In the genomic region with DNA sequence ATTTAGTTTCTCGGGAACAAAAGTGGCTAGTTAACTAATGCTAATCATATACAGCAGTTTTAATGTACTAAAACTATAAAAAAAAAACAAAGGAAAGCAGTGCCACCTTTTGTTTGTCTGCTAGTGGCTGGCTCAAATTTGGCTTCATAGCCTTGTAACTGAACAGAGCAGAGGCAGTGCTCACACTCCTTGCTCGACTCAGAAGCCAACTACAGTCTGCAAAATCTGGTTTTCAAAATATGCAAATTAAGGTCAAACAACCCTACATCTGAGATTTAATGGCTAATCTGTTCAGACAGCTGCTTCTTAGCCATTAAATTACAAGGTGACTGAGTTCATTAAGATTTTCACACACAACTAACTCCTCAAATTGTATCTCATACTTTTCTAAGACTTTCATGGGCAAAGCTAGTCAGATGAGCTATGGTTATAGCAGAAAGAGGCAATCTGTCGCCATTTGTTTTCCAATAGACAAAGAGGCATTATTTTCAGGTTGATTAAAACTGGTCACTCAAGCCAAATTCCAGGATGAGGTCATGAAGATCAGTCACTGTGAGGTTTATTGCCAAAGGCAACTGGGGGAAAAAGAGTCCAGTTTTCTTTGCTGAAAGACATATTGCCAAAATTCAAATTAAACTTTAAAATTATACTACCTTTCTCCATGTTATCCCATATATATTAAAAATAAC, we compare ENCODE assay signal across 1 cellular context.
TF ChIP-seq lines count a peak whose summit lies in the region.

No MANE protein-coding gene starts in this region.

TF ChIP-seq in GM23338, 12 proteins besides CTCF, POLR2A, EP300 and RAD21 (continued from another document):
- TF ChIP-seq, protein P1, sequence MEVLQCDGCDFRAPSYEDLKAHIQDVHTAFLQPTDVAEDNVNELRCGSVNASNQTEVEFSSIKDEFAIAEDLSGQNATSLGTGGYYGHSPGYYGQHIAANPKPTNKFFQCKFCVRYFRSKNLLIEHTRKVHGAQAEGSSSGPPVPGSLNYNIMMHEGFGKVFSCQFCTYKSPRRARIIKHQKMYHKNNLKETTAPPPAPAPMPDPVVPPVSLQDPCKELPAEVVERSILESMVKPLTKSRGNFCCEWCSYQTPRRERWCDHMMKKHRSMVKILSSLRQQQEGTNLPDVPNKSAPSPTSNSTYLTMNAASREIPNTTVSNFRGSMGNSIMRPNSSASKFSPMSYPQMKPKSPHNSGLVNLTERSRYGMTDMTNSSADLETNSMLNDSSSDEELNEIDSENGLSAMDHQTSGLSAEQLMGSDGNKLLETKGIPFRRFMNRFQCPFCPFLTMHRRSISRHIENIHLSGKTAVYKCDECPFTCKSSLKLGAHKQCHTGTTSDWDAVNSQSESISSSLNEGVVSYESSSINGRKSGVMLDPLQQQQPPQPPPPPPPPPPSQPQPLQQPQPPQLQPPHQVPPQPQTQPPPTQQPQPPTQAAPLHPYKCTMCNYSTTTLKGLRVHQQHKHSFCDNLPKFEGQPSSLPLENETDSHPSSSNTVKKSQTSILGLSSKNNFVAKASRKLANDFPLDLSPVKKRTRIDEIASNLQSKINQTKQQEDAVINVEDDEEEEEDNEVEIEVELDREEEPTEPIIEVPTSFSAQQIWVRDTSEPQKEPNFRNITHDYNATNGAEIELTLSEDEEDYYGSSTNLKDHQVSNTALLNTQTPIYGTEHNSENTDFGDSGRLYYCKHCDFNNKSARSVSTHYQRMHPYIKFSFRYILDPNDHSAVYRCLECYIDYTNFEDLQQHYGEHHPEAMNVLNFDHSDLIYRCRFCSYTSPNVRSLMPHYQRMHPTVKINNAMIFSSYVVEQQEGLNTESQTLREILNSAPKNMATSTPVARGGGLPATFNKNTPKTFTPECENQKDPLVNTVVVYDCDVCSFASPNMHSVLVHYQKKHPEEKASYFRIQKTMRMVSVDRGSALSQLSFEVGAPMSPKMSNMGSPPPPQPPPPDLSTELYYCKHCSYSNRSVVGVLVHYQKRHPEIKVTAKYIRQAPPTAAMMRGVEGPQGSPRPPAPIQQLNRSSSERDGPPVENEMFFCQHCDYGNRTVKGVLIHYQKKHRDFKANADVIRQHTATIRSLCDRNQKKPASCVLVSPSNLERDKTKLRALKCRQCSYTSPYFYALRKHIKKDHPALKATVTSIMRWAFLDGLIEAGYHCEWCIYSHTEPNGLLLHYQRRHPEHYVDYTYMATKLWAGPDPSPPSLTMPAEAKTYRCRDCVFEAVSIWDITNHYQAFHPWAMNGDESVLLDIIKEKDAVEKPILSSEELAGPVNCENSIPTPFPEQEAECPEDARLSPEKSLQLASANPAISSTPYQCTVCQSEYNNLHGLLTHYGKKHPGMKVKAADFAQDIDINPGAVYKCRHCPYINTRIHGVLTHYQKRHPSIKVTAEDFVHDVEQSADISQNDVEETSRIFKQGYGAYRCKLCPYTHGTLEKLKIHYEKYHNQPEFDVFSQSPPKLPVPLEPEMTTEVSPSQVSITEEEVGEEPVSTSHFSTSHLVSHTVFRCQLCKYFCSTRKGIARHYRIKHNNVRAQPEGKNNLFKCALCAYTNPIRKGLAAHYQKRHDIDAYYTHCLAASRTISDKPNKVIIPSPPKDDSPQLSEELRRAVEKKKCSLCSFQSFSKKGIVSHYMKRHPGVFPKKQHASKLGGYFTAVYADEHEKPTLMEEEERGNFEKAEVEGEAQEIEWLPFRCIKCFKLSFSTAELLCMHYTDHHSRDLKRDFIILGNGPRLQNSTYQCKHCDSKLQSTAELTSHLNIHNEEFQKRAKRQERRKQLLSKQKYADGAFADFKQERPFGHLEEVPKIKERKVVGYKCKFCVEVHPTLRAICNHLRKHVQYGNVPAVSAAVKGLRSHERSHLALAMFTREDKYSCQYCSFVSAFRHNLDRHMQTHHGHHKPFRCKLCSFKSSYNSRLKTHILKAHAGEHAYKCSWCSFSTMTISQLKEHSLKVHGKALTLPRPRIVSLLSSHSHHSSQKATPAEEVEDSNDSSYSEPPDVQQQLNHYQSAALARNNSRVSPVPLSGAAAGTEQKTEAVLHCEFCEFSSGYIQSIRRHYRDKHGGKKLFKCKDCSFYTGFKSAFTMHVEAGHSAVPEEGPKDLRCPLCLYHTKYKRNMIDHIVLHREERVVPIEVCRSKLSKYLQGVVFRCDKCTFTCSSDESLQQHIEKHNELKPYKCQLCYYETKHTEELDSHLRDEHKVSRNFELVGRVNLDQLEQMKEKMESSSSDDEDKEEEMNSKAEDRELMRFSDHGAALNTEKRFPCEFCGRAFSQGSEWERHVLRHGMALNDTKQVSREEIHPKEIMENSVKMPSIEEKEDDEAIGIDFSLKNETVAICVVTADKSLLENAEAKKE (CRISPR knock-in tag; IDR thresholded peaks at IDR 0.05): no peak
- TF ChIP-seq EZH2 (IDR thresholded peaks at IDR 0.05; ENCODE audit: low read depth, unreplicated experiment) (no peak), POLR2AphosphoS5 (IDR thresholded peaks at IDR 0.05; ENCODE audit: low read depth) (no peak), STAT1 (IDR thresholded peaks at IDR 0.05; ENCODE audit: unreplicated experiment) (no peak), ZNF331 (CRISPR knock-in tag; IDR thresholded peaks at IDR 0.05; ENCODE audit: low read depth) (no peak), JUNB (IDR thresholded peaks at IDR 0.05; ENCODE audit: unreplicated experiment) (no peak)
- TF ChIP-seq, protein P2, sequence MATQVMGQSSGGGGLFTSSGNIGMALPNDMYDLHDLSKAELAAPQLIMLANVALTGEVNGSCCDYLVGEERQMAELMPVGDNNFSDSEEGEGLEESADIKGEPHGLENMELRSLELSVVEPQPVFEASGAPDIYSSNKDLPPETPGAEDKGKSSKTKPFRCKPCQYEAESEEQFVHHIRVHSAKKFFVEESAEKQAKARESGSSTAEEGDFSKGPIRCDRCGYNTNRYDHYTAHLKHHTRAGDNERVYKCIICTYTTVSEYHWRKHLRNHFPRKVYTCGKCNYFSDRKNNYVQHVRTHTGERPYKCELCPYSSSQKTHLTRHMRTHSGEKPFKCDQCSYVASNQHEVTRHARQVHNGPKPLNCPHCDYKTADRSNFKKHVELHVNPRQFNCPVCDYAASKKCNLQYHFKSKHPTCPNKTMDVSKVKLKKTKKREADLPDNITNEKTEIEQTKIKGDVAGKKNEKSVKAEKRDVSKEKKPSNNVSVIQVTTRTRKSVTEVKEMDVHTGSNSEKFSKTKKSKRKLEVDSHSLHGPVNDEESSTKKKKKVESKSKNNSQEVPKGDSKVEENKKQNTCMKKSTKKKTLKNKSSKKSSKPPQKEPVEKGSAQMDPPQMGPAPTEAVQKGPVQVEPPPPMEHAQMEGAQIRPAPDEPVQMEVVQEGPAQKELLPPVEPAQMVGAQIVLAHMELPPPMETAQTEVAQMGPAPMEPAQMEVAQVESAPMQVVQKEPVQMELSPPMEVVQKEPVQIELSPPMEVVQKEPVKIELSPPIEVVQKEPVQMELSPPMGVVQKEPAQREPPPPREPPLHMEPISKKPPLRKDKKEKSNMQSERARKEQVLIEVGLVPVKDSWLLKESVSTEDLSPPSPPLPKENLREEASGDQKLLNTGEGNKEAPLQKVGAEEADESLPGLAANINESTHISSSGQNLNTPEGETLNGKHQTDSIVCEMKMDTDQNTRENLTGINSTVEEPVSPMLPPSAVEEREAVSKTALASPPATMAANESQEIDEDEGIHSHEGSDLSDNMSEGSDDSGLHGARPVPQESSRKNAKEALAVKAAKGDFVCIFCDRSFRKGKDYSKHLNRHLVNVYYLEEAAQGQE (IDR thresholded peaks at IDR 0.05; ENCODE audit: unreplicated experiment): no peak
- TF ChIP-seq, protein P3, sequence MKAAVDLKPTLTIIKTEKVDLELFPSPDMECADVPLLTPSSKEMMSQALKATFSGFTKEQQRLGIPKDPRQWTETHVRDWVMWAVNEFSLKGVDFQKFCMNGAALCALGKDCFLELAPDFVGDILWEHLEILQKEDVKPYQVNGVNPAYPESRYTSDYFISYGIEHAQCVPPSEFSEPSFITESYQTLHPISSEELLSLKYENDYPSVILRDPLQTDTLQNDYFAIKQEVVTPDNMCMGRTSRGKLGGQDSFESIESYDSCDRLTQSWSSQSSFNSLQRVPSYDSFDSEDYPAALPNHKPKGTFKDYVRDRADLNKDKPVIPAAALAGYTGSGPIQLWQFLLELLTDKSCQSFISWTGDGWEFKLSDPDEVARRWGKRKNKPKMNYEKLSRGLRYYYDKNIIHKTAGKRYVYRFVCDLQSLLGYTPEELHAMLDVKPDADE (IDR thresholded peaks at IDR 0.05): no peak
